ENCODE assay signal across 24 cellular contexts in genomic region chr11:123448798-123449197, GRCh38. TPM values are rescaled to one million over a fixed set of nuclear protein-coding genes. Genes with fewer than 3 reads are reported as not detected.
DNase-seq lines count a peak whose midpoint lies in the region; ATAC-seq and TF ChIP-seq lines count a peak whose summit lies in the region.
"Had no signal": no experiment of that assay in that cellular context is flagged by ENCODE, and none has a peak within 500 bp of the region (broad histone marks: within the 10 kb centered on the region; RNA-seq: fewer than 3 reads in every experiment).

No MANE protein-coding gene starts in this region.

- H4K5ac ChIP-seq in mesendoderm (ENCODE audit: low read length), result no peak overlapping the region

- peak overlapping the region; percentile 48 for H3K27ac Mint-ChIP-seq in activated CD8-positive, alpha-beta memory T cell treated with anti-CD3 and anti-CD28 coated beads, Interleukin-2, amount 10 ng/mL, durations not matched to agents 7 days and 5 days
- no peak overlapping the region for H3K27ac Mint-ChIP-seq in nephron progenitor cell
- H3K27ac Mint-ChIP-seq: activated naive CD8-positive, alpha-beta T cell treated with anti-CD3 and anti-CD28 coated beads, Interleukin-2, amount 10 ng/mL, durations not matched to agents 7 days and 5 days; CD8-positive, alpha-beta T cell; mesothelial cell of epicardium had no signal

- CTCF ChIA-PET in activated CD8-positive, alpha-beta memory T cell treated with anti-CD3 and anti-CD28 coated beads, Interleukin-2, amount 10 ng/mL, durations not matched to agents 7 days and 5 days (lab: Charles Lee), result interaction anchor here (3.6 to 5.0 kb wide), 3 partner anchors 10 to 41 kb away, joined by 20 to 30 read pairs (median 21); no protein-coding TSS in a partner anchor

- H3K4me3 Mint-ChIP-seq in activated CD8-positive, alpha-beta memory T cell treated with anti-CD3 and anti-CD28 coated beads, Interleukin-2, amount 10 ng/mL, durations not matched to agents 7 days and 5 days, result no peak overlapping the region
- no peak overlapping the region for H3K4me3 Mint-ChIP-seq in nephron progenitor cell
- H3K4me3 Mint-ChIP-seq: activated naive CD8-positive, alpha-beta T cell treated with anti-CD3 and anti-CD28 coated beads, Interleukin-2, amount 10 ng/mL, durations not matched to agents 7 days and 5 days; CD8-positive, alpha-beta T cell; mesothelial cell of epicardium; naive thymus-derived CD8-positive, alpha-beta T cell had no signal

- H3K4me2 ChIP-seq in mesendoderm (ENCODE audit: low read length), result no peak overlapping the region
- H3K4me2 ChIP-seq: SK-N-SH had no signal

- no peaks in the 10 kb centered on the region for H3K27me3 Mint-ChIP-seq in activated CD8-positive, alpha-beta memory T cell treated with anti-CD3 and anti-CD28 coated beads, Interleukin-2, amount 10 ng/mL, durations not matched to agents 7 days and 5 days
- H3K27me3 Mint-ChIP-seq in nephron progenitor cell (ENCODE audit: low read depth, poor library complexity), result peaks cover 14% of the 10 kb centered on the region
- H3K27me3 Mint-ChIP-seq: activated naive CD8-positive, alpha-beta T cell treated with anti-CD3 and anti-CD28 coated beads, Interleukin-2, amount 10 ng/mL, durations not matched to agents 7 days and 5 days; naive thymus-derived CD8-positive, alpha-beta T cell had no signal

- H3K27ac ChIP-seq in mesendoderm (ENCODE audit: low read depth, low read length), result no peak overlapping the region
- H3K27ac ChIP-seq: skin epidermis, upper lobe of left lung had no signal

- peak overlapping the region; percentile 43 for H3K56ac ChIP-seq in mesendoderm (ENCODE audit: low read length)

- no peak overlapping the region for H2AK5ac ChIP-seq in mesendoderm (ENCODE audit: low read length)

- H2BK15ac ChIP-seq in mesendoderm (replicated peaks; ENCODE audit: low read depth), result no peak overlapping the region

- no peak overlapping the region for H3K18ac ChIP-seq in mesendoderm (ENCODE audit: low read length)

- peaks cover 38% of the 10 kb centered on the region for H3K36me3 Mint-ChIP-seq in activated CD8-positive, alpha-beta memory T cell treated with anti-CD3 and anti-CD28 coated beads, Interleukin-2, amount 10 ng/mL, durations not matched to agents 7 days and 5 days
- peaks cover 10% of the 10 kb centered on the region for H3K36me3 Mint-ChIP-seq in nephron progenitor cell (ENCODE audit: low read depth)
- H3K36me3 Mint-ChIP-seq: CD8-positive, alpha-beta T cell; mesothelial cell of epicardium had no signal

- DNase-seq in NCI-H1436 (lab: John Stamatoyannopoulos, UW), result peak; percentile 37
- no peak for DNase-seq in NCI-H1436 treated with DMSO at 0.1 percent for 48 hours (lab: John Stamatoyannopoulos, UW)
- no peak for DNase-seq in activated CD8-positive, alpha-beta memory T cell treated with anti-CD3 and anti-CD28 coated beads, Interleukin-2, amount 10 ng/mL, durations not matched to agents 7 days and 5 days
- DNase-seq in activated CD8-positive, alpha-beta memory T cell treated with anti-CD3 and anti-CD28 coated beads for 24 hours, result no peak
- DNase-seq in NCI-H69 (lab: John Stamatoyannopoulos, UW), result peak; percentile 43
- DNase-seq in mesendoderm, result no peak
- DNase-seq in mucosa of gallbladder (ENCODE audit: low spot score), result no peak
- no peak for DNase-seq in nephron progenitor cell
- DNase-seq: activated CD4-positive, CD25-positive, alpha-beta regulatory T cell; activated naive CD8-positive, alpha-beta T cell treated with anti-CD3 and anti-CD28 coated beads, Interleukin-2, amount 10 ng/mL, durations not matched to agents 7 days and 5 days; CD8-positive, alpha-beta T cell; cerebellar nuclear complex; DMS53; KG1; left ventricle myocardium superior; MM.1S; naive thymus-derived CD8-positive, alpha-beta T cell; NCI-H1694 treated with DMSO at 0.1 percent for 48 hours; NCI-H524 treated with DMSO at 0.1 percent for 48 hours; SK-N-SH; T1000; upper lobe of left lung had no signal

- no peak overlapping the region for H4K8ac ChIP-seq in mesendoderm (ENCODE audit: low read depth, low read length)

- no peak overlapping the region for H3K9ac ChIP-seq in mesendoderm (ENCODE audit: low read length)
- H3K9ac ChIP-seq: SK-N-SH had no signal

- no peak overlapping the region for H3K23ac ChIP-seq in mesendoderm (ENCODE audit: low read length)

- no peak overlapping the region for H2BK120ac ChIP-seq in mesendoderm (ENCODE audit: low read depth, low read length)

- peaks cover 1% of the 10 kb centered on the region for H3K4me1 ChIP-seq in mesendoderm (ENCODE audit: control insufficient read depth, low read depth, low read length)

- peaks cover 87% of the 10 kb centered on the region for H3K4me1 Mint-ChIP-seq in activated CD8-positive, alpha-beta memory T cell treated with anti-CD3 and anti-CD28 coated beads, Interleukin-2, amount 10 ng/mL, durations not matched to agents 7 days and 5 days
- H3K4me1 Mint-ChIP-seq in nephron progenitor cell, result peaks cover 34% of the 10 kb centered on the region
- H3K4me1 Mint-ChIP-seq: mesothelial cell of epicardium had no signal

- H3K79me1 ChIP-seq in mesendoderm (ENCODE audit: low read length), result no peaks in the 10 kb centered on the region

- H3K4me3 ChIP-seq in mesendoderm (ENCODE audit: low read length), result no peak overlapping the region
- H3K4me3 ChIP-seq: skin epidermis, upper lobe of left lung had no signal

- H3K9me3 Mint-ChIP-seq in activated CD8-positive, alpha-beta memory T cell treated with anti-CD3 and anti-CD28 coated beads, Interleukin-2, amount 10 ng/mL, durations not matched to agents 7 days and 5 days (ENCODE audit: low read depth), result no peaks in the 10 kb centered on the region
- no peaks in the 10 kb centered on the region for H3K9me3 Mint-ChIP-seq in nephron progenitor cell
- H3K9me3 Mint-ChIP-seq: activated naive CD8-positive, alpha-beta T cell treated with anti-CD3 and anti-CD28 coated beads, Interleukin-2, amount 10 ng/mL, durations not matched to agents 7 days and 5 days; CD8-positive, alpha-beta T cell; mesothelial cell of epicardium; naive thymus-derived CD8-positive, alpha-beta T cell had no signal

- ATAC-seq in activated CD8-positive, alpha-beta memory T cell treated with anti-CD3 and anti-CD28 coated beads, Interleukin-2, amount 10 ng/mL, durations not matched to agents 7 days and 5 days, result no peak
- ATAC-seq: CD8-positive, alpha-beta T cell; left ventricle myocardium superior; naive thymus-derived CD8-positive, alpha-beta T cell had no signal

- H3K79me2 ChIP-seq in mesendoderm (ENCODE audit: control insufficient read depth, insufficient read depth, low read length), result no peaks in the 10 kb centered on the region

- no peaks in the 10 kb centered on the region for H3K27me3 ChIP-seq in mesendoderm (ENCODE audit: insufficient read depth, low read length, poor library complexity)
- H3K27me3 ChIP-seq: upper lobe of left lung had no signal

- no peak overlapping the region for H3K4ac ChIP-seq in mesendoderm (ENCODE audit: low read depth, low read length)

- H2BK5ac ChIP-seq in mesendoderm (ENCODE audit: low read length), result no peak overlapping the region

- no CpG with 5 or more reads among the region's 6 CpGs for WGBS in mesendoderm (ENCODE audit: extremely low coverage, insufficient coverage, low lambda C conversion rate)

- TF ChIP-seq CTCF in nephron progenitor cell (IDR thresholded peaks at IDR 0.05), result no peak

- no peaks in the 10 kb centered on the region for H3K36me3 ChIP-seq in mesendoderm (ENCODE audit: control insufficient read depth, insufficient read depth, low read length)
- H3K36me3 ChIP-seq: upper lobe of left lung had no signal

RNA-seq across cellular contexts. Expression of gene GRAMD1B, which starts 18.7 kb away (rescaled TPM):
- 10 to 100 TPM; 75.6 to 89.9 TPM for total RNA-seq in activated CD8-positive, alpha-beta memory T cell treated with anti-CD3 and anti-CD28 coated beads, Interleukin-2, amount 10 ng/mL, durations not matched to agents 7 days and 5 days
- polyA plus RNA-seq in mesendoderm (2013, experiment 1 of 2), result 5.0 TPM
- polyA plus RNA-seq in mesendoderm (2013, experiment 2 of 2), result 5.0 TPM
- total RNA-seq in mucosa of gallbladder, result 118 TPM

Comparison
In these comparisons a context has a peak if more than half of its experiments do, and no peak if none do; other contexts are left out.
1. DNase-seq: peak in NCI-H1436 (single experiment) and NCI-H69 (single experiment); none in NCI-H1436 treated with DMSO at 0.1 percent for 48 hours (single experiment), activated CD8-positive, alpha-beta memory T cell treated with anti-CD3 and anti-CD28 coated beads, Interleukin-2, amount 10 ng/mL, durations not matched to agents 7 days and 5 days (single experiment), activated CD8-positive, alpha-beta memory T cell treated with anti-CD3 and anti-CD28 coated beads for 24 hours (single experiment), mesendoderm (single experiment), mucosa of gallbladder (single experiment) and nephron progenitor cell (single experiment).